Comparison of ENCODE assay signal across 15 cellular contexts in the genomic region with DNA sequence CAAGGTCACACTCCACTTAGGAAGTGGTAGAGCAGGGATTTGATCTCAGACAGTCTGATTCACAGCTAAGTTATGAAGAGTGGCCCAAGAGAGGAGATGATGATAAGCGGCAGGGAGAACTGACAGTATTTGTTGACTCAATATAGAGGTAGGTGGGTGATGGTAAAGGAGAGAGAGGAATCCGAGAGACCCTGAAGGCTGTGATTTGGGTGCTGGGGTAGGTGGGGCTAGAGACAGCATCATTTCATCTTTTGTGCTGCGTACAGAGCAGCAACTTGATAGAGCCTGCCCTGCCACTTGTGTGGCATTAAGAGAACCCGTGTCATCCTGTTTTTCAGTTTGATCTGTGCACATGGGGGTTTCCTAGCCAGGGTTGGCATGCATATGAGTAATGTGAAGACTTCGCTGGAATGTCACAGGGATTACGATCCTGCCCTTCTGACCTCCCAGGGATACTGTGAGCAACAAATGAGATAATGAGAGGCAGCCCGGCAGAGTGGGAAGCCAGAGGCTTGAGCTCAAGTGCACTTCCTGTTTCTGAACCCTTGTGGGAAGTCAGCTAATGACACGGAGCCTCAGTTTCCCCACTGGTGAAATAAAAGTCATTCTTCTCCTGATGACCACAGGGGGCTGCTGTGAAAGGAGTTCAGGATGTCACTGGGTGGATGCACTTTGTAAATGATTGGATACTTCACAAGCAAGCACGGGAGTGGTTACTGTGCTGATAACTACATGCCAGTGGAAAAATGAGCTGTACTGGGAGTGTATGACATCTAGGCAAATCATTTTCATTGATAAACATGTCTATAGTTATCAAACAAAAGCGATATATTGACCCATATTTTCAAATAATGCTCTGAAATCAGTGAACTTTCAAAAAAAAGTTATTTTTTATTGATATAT. TPM values are rescaled to one million over a fixed set of nuclear protein-coding genes. Genes with fewer than 3 reads are reported as not detected.
DNase-seq lines count a peak whose midpoint lies in the region; ATAC-seq, FAIRE-seq and TF ChIP-seq lines count a peak whose summit lies in the region.
"Had no signal": no experiment of that assay in that cellular context is flagged by ENCODE, and none has a peak within 500 bp of the region (broad histone marks: within the 10 kb centered on the region; RNA-seq: fewer than 3 reads in every experiment).

No MANE protein-coding gene starts in this region.

- H3K36me3 Mint-ChIP-seq in astrocyte (ENCODE audit: low read depth, unreplicated experiment), result no peaks in the 10 kb centered on the region
- H3K36me3 Mint-ChIP-seq: CD4-positive, alpha-beta memory T cell had no signal

- H3K4me2 ChIP-seq in astrocyte (ENCODE audit: low read length), result peak overlapping the region; percentile 48

- peak overlapping the region; percentile 97 for H3K27ac Mint-ChIP-seq in astrocyte (ENCODE audit: unreplicated experiment)
- H3K27ac Mint-ChIP-seq: activated T-helper 2 cell treated with anti-CD3 and anti-CD28 coated beads, Interferon-gamma antibody, Interleukin-2, Interleukin-4, amounts not matched to agents 10 μg/mL and 5 μg/mL and 100 μg/mL, durations not matched to agents 14 hours and 24 hours and 36 hours; CD4-positive, alpha-beta memory T cell had no signal

- no peaks in the 10 kb centered on the region for H3K9me3 Mint-ChIP-seq in astrocyte (ENCODE audit: unreplicated experiment)
- H3K9me3 Mint-ChIP-seq: activated T-helper 2 cell treated with anti-CD3 and anti-CD28 coated beads, Interferon-gamma antibody, Interleukin-2, Interleukin-4, amounts not matched to agents 10 μg/mL and 5 μg/mL and 100 μg/mL, durations not matched to agents 14 hours and 24 hours and 36 hours had no signal

- H3K4me3 ChIP-seq in astrocyte (ENCODE audit: insufficient read depth, low read depth, low read length), result no peak overlapping the region
- H3K4me3 ChIP-seq: mucosa of descending colon, skin epidermis had no signal

- peak; percentile 47 for FAIRE-seq in astrocyte (lab: Jason Lieb, UNC)
- FAIRE-seq: colon had no signal

- H4K20me1 ChIP-seq in astrocyte (ENCODE audit: insufficient read depth, low read length), result no peaks in the 10 kb centered on the region

- TF ChIP-seq CTCF in astrocyte (IDR thresholded peaks at IDR 0.05; ENCODE audit: insufficient read depth, low read depth, low read length), result no peak

- H3K4me1 ChIP-seq in astrocyte (ENCODE audit: insufficient read depth, low read length), result peaks cover 13% of the 10 kb centered on the region

- H3K27ac ChIP-seq in astrocyte (ENCODE audit: low read depth, low read length), result peak overlapping the region; percentile 44
- H3K27ac ChIP-seq: skin epidermis had no signal

- H3K4me3 Mint-ChIP-seq in astrocyte (ENCODE audit: unreplicated experiment), result peak overlapping the region; percentile 18
- H3K4me3 Mint-ChIP-seq: CD4-positive, alpha-beta memory T cell had no signal

- no peaks in the 10 kb centered on the region for H3K36me3 ChIP-seq in astrocyte (ENCODE audit: insufficient read depth, low read length)

- intact Hi-C loops in sciatic nerve (cut with DNase I), result loop anchor here (2.0 kb wide), 1 partner anchor 575 kb away; no protein-coding TSS in a partner anchor

- H3K4me1 Mint-ChIP-seq in astrocyte (ENCODE audit: low read depth, unreplicated experiment), result peaks cover 50% of the 10 kb centered on the region
- H3K4me1 Mint-ChIP-seq: CD4-positive, alpha-beta memory T cell had no signal

- ATAC-seq in sciatic nerve (no peak), HG03175 (IDR thresholded peaks at IDR 0.05; ENCODE audit: unreplicated experiment) (no peak)
- ATAC-seq: mucosa of descending colon had no signal

- H3K9ac ChIP-seq in astrocyte (ENCODE audit: low read length), result no peak overlapping the region

- H3K79me2 ChIP-seq in astrocyte (ENCODE audit: insufficient read depth, low read length), result no peaks in the 10 kb centered on the region

- no peaks in the 10 kb centered on the region for H3K27me3 ChIP-seq in astrocyte (ENCODE audit: insufficient read depth, low read length)

- no peak overlapping the region for H2AFZ ChIP-seq in astrocyte (ENCODE audit: low read depth, low read length)

- H3K27me3 Mint-ChIP-seq in astrocyte (ENCODE audit: low read depth, unreplicated experiment), result no peaks in the 10 kb centered on the region

- no peaks in the 10 kb centered on the region for H3K9me3 ChIP-seq in astrocyte (ENCODE audit: insufficient read depth, low read depth, low read length)
- H3K9me3 ChIP-seq: mucosa of descending colon had no signal

- DNase-seq in AG08395 (ENCODE audit: low spot score) (peak; percentile 80), HK-2 (ENCODE audit: unreplicated experiment) (peak; percentile 86), astrocyte (ENCODE audit: low read depth) (peak; percentile 63), islet precursor cell (peak; percentile 93), NCI-H1694 treated with DMSO at 0.1 percent for 48 hours (lab: John Stamatoyannopoulos, UW) (no peak), sciatic nerve (ENCODE audit: low spot score) (no peak), NOMO-1 treated with dmso at 0.1 percent for 144 hours (lab: John Stamatoyannopoulos, UW; ENCODE audit: unreplicated experiment) (no peak)
- DNase-seq: activated CD4-positive, CD25-positive, alpha-beta regulatory T cell treated with anti-CD3 and anti-CD28 coated beads, Interleukin-2, amount 50 U/mL, for 72 hours; CD4-positive, alpha-beta memory T cell; mucosa of descending colon; RPMI8226 had no signal

RNA-seq across cellular contexts. Expression of a gene that starts 59.5 kb away (rescaled TPM):
- total RNA-seq in astrocyte (1.9 and 2.3 TPM in 2 replicates), sciatic nerve (52.1 TPM)
- total RNA-seq: CD4-positive, alpha-beta memory T cell had no signal

Comparison
In these comparisons a context has a peak if more than half of its experiments do, and no peak if none do; other contexts are left out.
1. DNase-seq: peak in AG08395 (single experiment), HK-2 (single experiment), astrocyte (single experiment) and islet precursor cell (single experiment); none in NCI-H1694 treated with DMSO at 0.1 percent for 48 hours (single experiment), sciatic nerve (single experiment) and NOMO-1 treated with dmso at 0.1 percent for 144 hours (single experiment).
2. RNA of a gene that starts 59.5 kb away (total RNA-seq): 52.1 TPM in sciatic nerve (single experiment); 1.9 to 2.3 TPM in astrocyte; every median in the first group is over 10 times any median in the second.